Comparison of ENCODE assay signal across 9 cellular contexts in genomic region chr6:72084992-72085569, GRCh38.
DNase-seq lines count a peak whose midpoint lies in the region; ATAC-seq and TF ChIP-seq lines count a peak whose summit lies in the region.
"Had no signal": no experiment of that assay in that cellular context is flagged by ENCODE, and none has a peak within 500 bp of the region (broad histone marks: within the 10 kb centered on the region; RNA-seq: fewer than 3 reads in every experiment).

No MANE protein-coding gene starts in this region.

- ATAC-seq in foreskin keratinocyte (no peak), GM21723 (IDR thresholded peaks at IDR 0.05; ENCODE audit: unreplicated experiment) (no peak), left lobe of liver (no peak)

- no peaks in the 10 kb centered on the region for H3K9me3 ChIP-seq in A673 (ENCODE audit: low read depth, low read length, poor library complexity, severe bottlenecking)

- CTCF ChIA-PET in A673 (lab: Charles Lee) (no interaction called here), RWPE1 (lab: Yijun Ruan, JAX) (no interaction called here)

- no TSS peak for BruUV-seq in A673 (replicated peaks; lab: Mats Ljungman, UMichigan)

- DNase-seq in A673 (ENCODE audit: low spot score) (peak; percentile 57), GM20000 (ENCODE audit: low spot score) (peak; percentile 4), RWPE1 (ENCODE audit: low spot score) (no peak), foreskin keratinocyte (peak in 1 of 2 donors; percentile 6), COLO668 (lab: John Stamatoyannopoulos, UW; ENCODE audit: unreplicated experiment) (no peak), left lobe of liver (ENCODE audit: low spot score) (no peak)
- DNase-seq in activated T-cell treated with anti-CD3 and anti-CD28 coated beads, Interleukin-2, amount 50 U/mL, for 1 hour, result no peak
- DNase-seq: activated CD4-positive, CD25-positive, alpha-beta regulatory T cell treated with anti-CD3 and anti-CD28 coated beads, Interleukin-2, amount 50 U/mL, for 72 hours had no signal

- TF ChIP-seq CTCF in A673 (conservative IDR thresholded peaks at IDR 0.05; ENCODE audit: low read depth, low read length) (peak; percentile 73), GM20000 (IDR thresholded peaks at IDR 0.05; ENCODE audit: extremely low read depth, missing control alignments) (peak; percentile 4), RWPE1 (conservative IDR thresholded peaks at IDR 0.05; ENCODE audit: low read depth) (peak; percentile 67), foreskin keratinocyte (conservative IDR thresholded peaks at IDR 0.05) (peak; percentile 67)

- no peak overlapping the region for H3K4me3 ChIP-seq in A673 (ENCODE audit: low read depth, low read length, poor library complexity, severe bottlenecking)

- H3K27ac ChIP-seq in A673 (ENCODE audit: low read depth, low read length, poor library complexity, severe bottlenecking) (peak overlapping the region; percentile 26), RWPE1 (no peak overlapping the region), foreskin keratinocyte (no peak overlapping the region)

- H3K4me1 ChIP-seq in A673 (ENCODE audit: insufficient read depth, low read length, poor library complexity, severe bottlenecking) (peaks cover 10% of the 10 kb centered on the region), foreskin keratinocyte (no peaks in the 10 kb centered on the region)

- no peaks in the 10 kb centered on the region for H3K36me3 ChIP-seq in A673 (ENCODE audit: insufficient read depth, low read length, poor library complexity, severe bottlenecking)

- H3K27me3 ChIP-seq in A673 (replicated peaks; ENCODE audit: insufficient read depth, low read depth, low read length, poor library complexity), result no peaks in the 10 kb centered on the region
- no peaks in the 10 kb centered on the region for H3K27me3 ChIP-seq in foreskin keratinocyte

- intact Hi-C loops in A673 (cut with micrococcal nuclease; ENCODE audit: unreplicated experiment), result loop anchor here (2.0 to 10.0 kb wide), 3 partner anchors 462 to 890 kb away; no protein-coding TSS in a partner anchor

- POLR2A ChIA-PET in A673 (lab: Charles Lee; ENCODE audit: low non-redundant PET), result no interaction called here
- POLR2A ChIA-PET in RWPE1 (lab: Yijun Ruan, JAX; ENCODE audit: low non-redundant PET), result no interaction called here

Comparison
In these comparisons a context has a peak if more than half of its experiments do, and no peak if none do; other contexts are left out.
1. DNase-seq: peak in A673 (single experiment) and GM20000 (single experiment); none in RWPE1 (single experiment), COLO668 (single experiment), activated T-cell treated with anti-CD3 and anti-CD28 coated beads, Interleukin-2, amount 50 U/mL, for 1 hour (single experiment) and left lobe of liver (single experiment).
2. CTCF ChIP-seq: peak in every context shown above with its lines; median percentile 73 in A673; 67 in RWPE1; 67 in foreskin keratinocyte; 4 in GM20000.